Comparison of ENCODE assay signal across 1 cellular context in genomic region chr5:172770675-172771438, GRCh38.
TF ChIP-seq lines count a peak whose summit lies in the region.

TSS of gene DUSP1 (minus strand) at chr5:172771195. CDS start at chr5:172770952, 243 bp downstream.

TF ChIP-seq in K562, 482 proteins besides CTCF, POLR2A, EP300 and RAD21 (continued from another document and continues in another):
- TF ChIP-seq NR2C2 (CRISPR knock-in tag; IDR thresholded peaks at IDR 0.05), result no peak
- no peak for TF ChIP-seq NR2C2 (tag; IDR thresholded peaks at IDR 0.05)
- TF ChIP-seq ZNF668 (CRISPR knock-in tag; IDR thresholded peaks at IDR 0.05), result no peak
- TF ChIP-seq MTA2 (IDR thresholded peaks at IDR 0.05; ENCODE audit: low read depth), result no peak
- TF ChIP-seq ZFP36 (IDR thresholded peaks at IDR 0.05; ENCODE audit: low read depth, low read length, partially characterized antibody), result no peak
- peak; percentile 64; the same call in 1 of the 2 replicates for TF ChIP-seq ZNF764 (CRISPR knock-in tag; IDR thresholded peaks at IDR 0.05; ENCODE audit: low read depth)
- TF ChIP-seq HDAC8 (tag; IDR thresholded peaks at IDR 0.05), result peak; percentile 69; the same call in 1 of the 2 replicates
- no peak for TF ChIP-seq CLOCK (CRISPR knock-in tag; IDR thresholded peaks at IDR 0.05; ENCODE audit: borderline replicate concordance)
- TF ChIP-seq FOXK2 (conservative IDR thresholded peaks at IDR 0.05 in 1 of 2, IDR thresholded peaks at IDR 0.05 in 1 of 2; ENCODE audit: low read depth in 2 of 2), result 0 out of 4 replicates have a peak, but pooled peaks of 1 of the 2 experiments have one; percentile 15
- TF ChIP-seq ZNF436 (CRISPR knock-in tag; IDR thresholded peaks at IDR 0.05), result no peak
- no peak for TF ChIP-seq ZNF583 (CRISPR knock-in tag; IDR thresholded peaks at IDR 0.05)
- TF ChIP-seq POLR2AphosphoS5 (IDR thresholded peaks at IDR 0.05; ENCODE audit: control insufficient read depth, insufficient read depth, low read depth, low read length), result peak; percentile 99
- no peak for TF ChIP-seq GATAD2A (IDR thresholded peaks at IDR 0.05)
- no peak for TF ChIP-seq HMBOX1 (IDR thresholded peaks at IDR 0.05)
- peak; percentile 89; the same call in 1 of the 2 replicates for TF ChIP-seq PHB (CRISPR knock-in tag; IDR thresholded peaks at IDR 0.05)
- no peak for TF ChIP-seq MYBL2 (IDR thresholded peaks at IDR 0.05; ENCODE audit: low read depth)
- no peak; the same call in 1 of the 2 replicates for TF ChIP-seq MYBL2 (CRISPR knock-in tag; IDR thresholded peaks at IDR 0.05; ENCODE audit: borderline replicate concordance)
- TF ChIP-seq RHOXF2B (CRISPR knock-in tag; conservative IDR thresholded peaks at IDR 0.05), result no peak
- TF ChIP-seq HNRNPL (IDR thresholded peaks at IDR 0.05; ENCODE audit: low read depth, low read length), result peak; percentile 96
- no peak; the same call in 1 of the 2 replicates for TF ChIP-seq MYNN (IDR thresholded peaks at IDR 0.05)
- no peak for TF ChIP-seq MYNN (CRISPR knock-in tag; IDR thresholded peaks at IDR 0.05)
- TF ChIP-seq TCF7L2 (IDR thresholded peaks at IDR 0.05; ENCODE audit: low read depth, low read length), result no peak
- no peak; the same call in 1 of the 2 replicates for TF ChIP-seq E2F4 (CRISPR knock-in tag; IDR thresholded peaks at IDR 0.05; ENCODE audit: low read depth)
- no peak for TF ChIP-seq MCM2 (IDR thresholded peaks at IDR 0.05; ENCODE audit: low read depth)
- no peak for TF ChIP-seq DPF2 (IDR thresholded peaks at IDR 0.05)
- no peak for TF ChIP-seq ARHGAP35 (IDR thresholded peaks at IDR 0.05; ENCODE audit: partially characterized antibody)
- peak; percentile 88 for TF ChIP-seq TFAP4 (CRISPR knock-in tag; IDR thresholded peaks at IDR 0.05; ENCODE audit: borderline replicate concordance)
- TF ChIP-seq JUN (IDR thresholded peaks at IDR 0.05; ENCODE audit: borderline replicate concordance, low read depth, low read length), result peak; percentile 94
- peak; percentile 85 for TF ChIP-seq JUN (CRISPR knock-in tag; IDR thresholded peaks at IDR 0.05; ENCODE audit: borderline replicate concordance)
- peak; percentile 78; the same call in 1 of the 2 replicates for TF ChIP-seq ZNF830 (CRISPR knock-in tag; IDR thresholded peaks at IDR 0.05)
- peak; percentile 52; the same call in 1 of the 2 replicates for TF ChIP-seq ZNF766 (CRISPR knock-in tag; conservative IDR thresholded peaks at IDR 0.05)
- TF ChIP-seq GABPB1 (CRISPR knock-in tag; IDR thresholded peaks at IDR 0.05), result peak; percentile 86
- no peak for TF ChIP-seq KAT8 (IDR thresholded peaks at IDR 0.05; ENCODE audit: low read depth)
- peak; percentile 92 for TF ChIP-seq CREB1 (IDR thresholded peaks at IDR 0.05)
- TF ChIP-seq CREB1 (CRISPR knock-in tag; IDR thresholded peaks at IDR 0.05), result peak; percentile 92
- TF ChIP-seq POLR3A (IDR thresholded peaks at IDR 0.05; ENCODE audit: borderline replicate concordance, extremely low read depth, insufficient read depth, insufficient read length), result no peak
- peak; percentile 5 for TF ChIP-seq MEIS2 (IDR thresholded peaks at IDR 0.05; ENCODE audit: partially characterized antibody)
- no peak for TF ChIP-seq SMARCA4 (IDR thresholded peaks at IDR 0.05)
- TF ChIP-seq CBX3 (IDR thresholded peaks at IDR 0.05; ENCODE audit: borderline replicate concordance in 1 of 2, low read length in 2 of 2), result no peak
- no peak for TF ChIP-seq MIER1 (IDR thresholded peaks at IDR 0.05; ENCODE audit: low read depth)
- no peak for TF ChIP-seq FUS (optimal IDR thresholded peaks at IDR 0.05; ENCODE audit: low read depth, low read length)
- 0 out of 2 replicates have a peak, but pooled peaks have one; percentile 72 for TF ChIP-seq NR2F6 (CRISPR knock-in tag; IDR thresholded peaks at IDR 0.05)
- no peak; the same call in 1 of the 2 replicates for TF ChIP-seq GABPA (tag; conservative IDR thresholded peaks at IDR 0.05; ENCODE audit: low read depth)
- peak; percentile 83 for TF ChIP-seq FOSL1 (tag; conservative IDR thresholded peaks at IDR 0.05)
- TF ChIP-seq MNT (conservative IDR thresholded peaks at IDR 0.05), result peak; percentile 62 to 79
- peak; percentile 91 for TF ChIP-seq FOXK1 (CRISPR knock-in tag; IDR thresholded peaks at IDR 0.05; ENCODE audit: borderline replicate concordance)
- peak; percentile 42 for TF ChIP-seq ILF3 (IDR thresholded peaks at IDR 0.05; ENCODE audit: borderline replicate concordance)
- no peak for TF ChIP-seq ZC3H11A (IDR thresholded peaks at IDR 0.05; ENCODE audit: low read depth, low read length)
- no peak for TF ChIP-seq CHD4 (IDR thresholded peaks at IDR 0.05; ENCODE audit: insufficient read depth, insufficient replicate concordance, low read depth, low read length, poor library complexity, severe bottlenecking)
- no peak for TF ChIP-seq ARID3B (CRISPR knock-in tag; IDR thresholded peaks at IDR 0.05; ENCODE audit: borderline replicate concordance)
- no peak for TF ChIP-seq RFX5 (IDR thresholded peaks at IDR 0.05; ENCODE audit: low read depth, low read length)
- no peak for TF ChIP-seq ZNF165 (CRISPR knock-in tag; IDR thresholded peaks at IDR 0.05; ENCODE audit: borderline replicate concordance)
- no peak for TF ChIP-seq CCAR2 (IDR thresholded peaks at IDR 0.05; ENCODE audit: low read depth, low read length)
- no peak for TF ChIP-seq CBX5 (IDR thresholded peaks at IDR 0.05; ENCODE audit: borderline replicate concordance, low read depth)
- no peak for TF ChIP-seq CEBPB (tag; IDR thresholded peaks at IDR 0.05)
- TF ChIP-seq ATF3 (IDR thresholded peaks at IDR 0.05), result peak; percentile 99
- peak; percentile 72 for TF ChIP-seq ATF3 (CRISPR knock-in tag; conservative IDR thresholded peaks at IDR 0.05)
- TF ChIP-seq U2AF2 (optimal IDR thresholded peaks at IDR 0.05; ENCODE audit: low read depth, low read length), result no peak
- no peak; a peak in 1 of 4 replicates for TF ChIP-seq ZMIZ1 (IDR thresholded peaks at IDR 0.05; ENCODE audit: low read depth in 2 of 2, low read length in 2 of 2)
- TF ChIP-seq YY1 (IDR thresholded peaks at IDR 0.05; ENCODE audit: borderline replicate concordance in 1 of 3, control insufficient read depth in 1 of 3, extremely low read depth in 1 of 3, insufficient read depth in 3 of 3, insufficient read length in 1 of 3, insufficient replicate concordance in 2 of 3, low read depth in 1 of 3, low read length in 2 of 3), result peak in 2 of 3 experiments; percentile 75 to 81
- 0 out of 2 replicates have a peak, but pooled peaks have one; percentile 25 for TF ChIP-seq ZNF76 (CRISPR knock-in tag; IDR thresholded peaks at IDR 0.05; ENCODE audit: borderline replicate concordance)
- no peak for TF ChIP-seq GATA2 (CRISPR knock-in tag; IDR thresholded peaks at IDR 0.05)
